In the genomic region with DNA sequence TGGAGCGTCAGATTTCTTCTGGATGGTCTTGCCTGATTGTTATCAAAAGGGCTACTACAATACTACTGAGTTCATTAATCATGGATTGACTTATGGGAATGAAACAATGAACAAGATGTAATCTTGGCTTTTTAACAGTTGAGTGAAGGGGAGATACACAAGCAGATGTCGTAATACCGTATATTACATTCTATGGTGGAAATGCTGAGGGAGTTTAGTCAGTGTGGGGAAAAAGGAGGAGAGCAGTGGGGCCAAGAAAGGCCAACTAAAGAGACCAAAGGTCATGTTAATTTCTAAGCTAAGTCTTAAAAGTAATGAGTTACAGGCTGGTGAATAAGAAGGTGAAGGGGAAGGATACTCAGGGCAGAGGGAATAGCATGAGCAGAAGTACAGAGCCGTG, we compare ENCODE assay signal across 18 cellular contexts. TPM values are rescaled to one million over a fixed set of nuclear protein-coding genes. Genes with fewer than 3 reads are reported as not detected.
DNase-seq lines count a peak whose midpoint lies in the region; ATAC-seq and TF ChIP-seq lines count a peak whose summit lies in the region.
"Had no signal": no experiment of that assay in that cellular context is flagged by ENCODE, and none has a peak within 500 bp of the region (broad histone marks: within the 10 kb centered on the region; RNA-seq: fewer than 3 reads in every experiment).

No MANE protein-coding gene starts in this region.

- no peak overlapping the region for H4K91ac ChIP-seq in IMR-90 (ENCODE audit: insufficient read depth, low read depth, low read length)

- H3K4ac ChIP-seq in IMR-90 (ENCODE audit: low read depth, low read length) = no peak overlapping the region

- no peaks in the 10 kb centered on the region for H3K9me3 ChIP-seq in IMR-90 (ENCODE audit: control insufficient read depth, insufficient read depth, low read length)
- H3K9me3 ChIP-seq in aorta (ENCODE audit: control insufficient read depth, low read length) = no peaks in the 10 kb centered on the region
- H3K9me3 ChIP-seq: BLaER1 had no signal

- H4K20me1 ChIP-seq in IMR-90 (ENCODE audit: insufficient read depth, low read length) = no peaks in the 10 kb centered on the region
- H4K20me1 ChIP-seq: BLaER1 had no signal

- no peak overlapping the region for H2AK5ac ChIP-seq in IMR-90 (ENCODE audit: low read depth, low read length)

- H3K27me3 ChIP-seq in IMR-90 (ENCODE audit: control insufficient read depth, insufficient read depth, low read length) (no peaks in the 10 kb centered on the region), aorta (ENCODE audit: control insufficient read depth in 1 of 2, insufficient read depth in 2 of 2, low read length in 1 of 2) (no peaks in the 10 kb centered on the region)
- H3K27me3 ChIP-seq: BLaER1 had no signal

- no peak overlapping the region for H3K4me3 Mint-ChIP-seq in activated naive CD4-positive, alpha-beta T cell treated with anti-CD3 and anti-CD28 coated beads, Interleukin-2, amount 50 U/mL, for 24 hours
- H3K4me3 Mint-ChIP-seq in activated naive CD4-positive, alpha-beta T cell treated with anti-CD3 and anti-CD28 coated beads for 36 hours = no peak overlapping the region
- H3K4me3 Mint-ChIP-seq in activated T-helper 1 cell treated with anti-CD3 and anti-CD28 coated beads, Interleukin-12 subunit alpha, Interleukin-12 subunit beta, Interleukin-2, Interleukin-4 antibody, amounts not matched to agents 30 ng/mL and 10 ng/mL and 1 ng/mL, durations not matched to agents 14 hours and 24 hours and 36 hours = no peak overlapping the region
- H3K4me3 Mint-ChIP-seq: CD14-positive monocyte; CD4-positive, alpha-beta memory T cell; GM23338; IgD-negative memory B cell had no signal

- H3K4me2 ChIP-seq in IMR-90 (ENCODE audit: low read depth, low read length) = no peak overlapping the region
- H3K4me2 ChIP-seq: BLaER1, GM23338 had no signal

- H3K4me3 ChIP-seq in IMR-90 (ENCODE audit: insufficient read depth, low read depth, low read length) (no peak overlapping the region), aorta (ENCODE audit: low read length in 2 of 2) (no peak overlapping the region)
- H3K4me3 ChIP-seq: BLaER1, GM23338 had no signal

- H3K9me3 Mint-ChIP-seq in activated naive CD4-positive, alpha-beta T cell treated with anti-CD3 and anti-CD28 coated beads, Interleukin-2, amount 50 U/mL, for 24 hours = no peaks in the 10 kb centered on the region
- H3K9me3 Mint-ChIP-seq in activated naive CD4-positive, alpha-beta T cell treated with anti-CD3 and anti-CD28 coated beads for 36 hours = no peaks in the 10 kb centered on the region
- H3K9me3 Mint-ChIP-seq in activated T-helper 1 cell treated with anti-CD3 and anti-CD28 coated beads, Interleukin-12 subunit alpha, Interleukin-12 subunit beta, Interleukin-2, Interleukin-4 antibody, amounts not matched to agents 30 ng/mL and 10 ng/mL and 1 ng/mL, durations not matched to agents 14 hours and 24 hours and 36 hours = no peaks in the 10 kb centered on the region
- H3K9me3 Mint-ChIP-seq: CD4-positive, alpha-beta memory T cell; GM23338; IgD-negative memory B cell had no signal

- WGBS in IMR-90 (ENCODE audit: extremely low coverage in 2 of 2, insufficient read length in 1 of 2), 2 experiments = 100% methylated on average over 3 of the region's 4 CpGs; no CpG with 5 or more reads in 1 of the 2 experiments
- whole genome bisulfite sequencing in aorta, 2 donors = 96 to 97% methylated on average over 4 of the region's 4 CpGs

- no peak for TF ChIP-seq CTCF in IMR-90 (conservative IDR thresholded peaks at IDR 0.05; ENCODE audit: low read depth, low read length)

- DNase-seq in activated naive CD4-positive, alpha-beta T cell treated with anti-CD3 and anti-CD28 coated beads for 36 hours = no peak
- DNase-seq in ACHN (peak; percentile 2), IMR-90 (no peak), kidney tubule cell (ENCODE audit: low spot score) (peak; percentile 39), aorta (no peak)
- no peak for DNase-seq in activated T-helper 1 cell treated with anti-CD3 and anti-CD28 coated beads, Interleukin-12 subunit alpha, Interleukin-12 subunit beta, Interleukin-2, Interleukin-4 antibody, amounts not matched to agents 30 ng/mL and 10 ng/mL and 1 ng/mL, durations not matched to agents 14 hours and 24 hours and 36 hours (ENCODE audit: low spot score)
- DNase-seq: AML-193; CD4-positive, alpha-beta memory T cell; DMS153; DMS79; GDM1; HCEC 1CT had no signal

- no peak for ATAC-seq in IMR-90 (ENCODE audit: low read depth)
- ATAC-seq in aorta (ENCODE audit: low FRiP score) = no peak
- ATAC-seq: GM23338 had no signal

- H3K4me1 ChIP-seq in IMR-90 (ENCODE audit: control insufficient read depth, insufficient read depth, low read length) = no peaks in the 10 kb centered on the region
- no peaks in the 10 kb centered on the region for H3K4me1 ChIP-seq in aorta (ENCODE audit: control insufficient read depth in 1 of 2, insufficient read depth in 2 of 2, low read length in 2 of 2)
- H3K4me1 ChIP-seq: BLaER1 had no signal

- no peak overlapping the region for H2BK15ac ChIP-seq in IMR-90 (ENCODE audit: low read depth, low read length)

- no peak overlapping the region for H4K8ac ChIP-seq in IMR-90 (ENCODE audit: low read depth in 2 of 2, low read length in 2 of 2)

- H2BK20ac ChIP-seq in IMR-90 (ENCODE audit: low read depth, low read length) = no peak overlapping the region

- H3K27me3 Mint-ChIP-seq in activated naive CD4-positive, alpha-beta T cell treated with anti-CD3 and anti-CD28 coated beads, Interleukin-2, amount 50 U/mL, for 24 hours = no peaks in the 10 kb centered on the region
- H3K27me3 Mint-ChIP-seq in activated naive CD4-positive, alpha-beta T cell treated with anti-CD3 and anti-CD28 coated beads for 36 hours (ENCODE audit: low read depth) = no peaks in the 10 kb centered on the region
- no peaks in the 10 kb centered on the region for H3K27me3 Mint-ChIP-seq in activated T-helper 1 cell treated with anti-CD3 and anti-CD28 coated beads, Interleukin-12 subunit alpha, Interleukin-12 subunit beta, Interleukin-2, Interleukin-4 antibody, amounts not matched to agents 30 ng/mL and 10 ng/mL and 1 ng/mL, durations not matched to agents 14 hours and 24 hours and 36 hours (ENCODE audit: insufficient read depth)
- H3K27me3 Mint-ChIP-seq: CD4-positive, alpha-beta memory T cell; IgD-negative memory B cell had no signal

- no peak overlapping the region for H3K18ac ChIP-seq in IMR-90 (ENCODE audit: low read depth, low read length)

- POLR2A ChIA-PET in IMR-90 (lab: Charles Lee; ENCODE audit: unreplicated experiment) = no interaction called here

- no peaks in the 10 kb centered on the region for H3K79me1 ChIP-seq in IMR-90 (ENCODE audit: low read depth in 1 of 2, low read length in 2 of 2)

- H3K36me3 ChIP-seq in IMR-90 (ENCODE audit: control insufficient read depth, insufficient read depth, low read length) (peaks cover 7% of the 10 kb centered on the region), aorta (ENCODE audit: control insufficient read depth in 1 of 2, insufficient read depth in 2 of 2, low read length in 1 of 2) (peaks cover 2 to 10% of the 10 kb centered on the region in 2 donors)

- H3K9ac ChIP-seq in IMR-90 (ENCODE audit: low read depth, low read length) = no peak overlapping the region
- H3K9ac ChIP-seq: BLaER1 had no signal

- CTCF ChIA-PET in activated naive CD4-positive, alpha-beta T cell treated with anti-CD3 and anti-CD28 coated beads for 36 hours (lab: Charles Lee) = no interaction called here
- CTCF ChIA-PET in IMR-90 (lab: Yijun Ruan, JAX) = no interaction called here

- H3K36me3 Mint-ChIP-seq in activated naive CD4-positive, alpha-beta T cell treated with anti-CD3 and anti-CD28 coated beads, Interleukin-2, amount 50 U/mL, for 24 hours = peaks cover 35% of the 10 kb centered on the region
- H3K36me3 Mint-ChIP-seq in activated naive CD4-positive, alpha-beta T cell treated with anti-CD3 and anti-CD28 coated beads for 36 hours (ENCODE audit: low read depth) = peaks cover 41% of the 10 kb centered on the region
- H3K36me3 Mint-ChIP-seq in activated T-helper 1 cell treated with anti-CD3 and anti-CD28 coated beads, Interleukin-12 subunit alpha, Interleukin-12 subunit beta, Interleukin-2, Interleukin-4 antibody, amounts not matched to agents 30 ng/mL and 10 ng/mL and 1 ng/mL, durations not matched to agents 14 hours and 24 hours and 36 hours (ENCODE audit: low read depth) = peaks cover 42% of the 10 kb centered on the region

- TF ChIP-seq RAD21 in IMR-90 (IDR thresholded peaks at IDR 0.05; ENCODE audit: low read length) = no peak

- in situ Hi-C loops in ACHN (cut with HindIII; ENCODE audit: low pct_ligation_motif_present, low pct_unique_long_range_greater_than_20kb, low sequenced_read_pairs) = no loop called here
- in situ Hi-C loops in IMR-90 (cut with MboI; ENCODE audit: low sequenced_read_pairs) = no loop called here

- H3K23ac ChIP-seq in IMR-90 (ENCODE audit: low read depth, low read length) = no peak overlapping the region

- H4K5ac ChIP-seq in IMR-90 (ENCODE audit: low read depth, low read length) = no peak overlapping the region

- H3K9me1 ChIP-seq in IMR-90 (ENCODE audit: insufficient read depth, low read length) = no peaks in the 10 kb centered on the region

- intact Hi-C loops in activated naive CD4-positive, alpha-beta T cell treated with anti-CD3 and anti-CD28 coated beads for 36 hours (cut with micrococcal nuclease) = no loop called here
- intact Hi-C loops in IMR-90 (cut with micrococcal nuclease) (no loop called here), aorta (cut with DNase I) (no loop called here)
- intact Hi-C loops in activated T-helper 1 cell treated with anti-CD3 and anti-CD28 coated beads, Interleukin-12 subunit alpha, Interleukin-12 subunit beta, Interleukin-2, Interleukin-4 antibody, amounts not matched to agents 30 ng/mL and 10 ng/mL and 1 ng/mL, durations not matched to agents 14 hours and 24 hours and 36 hours (cut with micrococcal nuclease) = no loop called here

- dilution Hi-C loops in IMR-90 (cut with HindIII; ENCODE audit: low sequenced_read_pairs, unreplicated experiment) = no loop called here

- H2BK5ac ChIP-seq in IMR-90 (ENCODE audit: low read depth, low read length, poor library complexity, severe bottlenecking) = no peak overlapping the region

- no peak overlapping the region for H2AK9ac ChIP-seq in IMR-90 (replicated peaks; ENCODE audit: low read depth, low read length, poor library complexity)

- H2BK120ac ChIP-seq in IMR-90 (ENCODE audit: low read depth, low read length) = no peak overlapping the region

- H3K27ac Mint-ChIP-seq in activated naive CD4-positive, alpha-beta T cell treated with anti-CD3 and anti-CD28 coated beads, Interleukin-2, amount 50 U/mL, for 24 hours = peak overlapping the region; percentile 38
- H3K27ac Mint-ChIP-seq in activated naive CD4-positive, alpha-beta T cell treated with anti-CD3 and anti-CD28 coated beads for 36 hours = no peak overlapping the region
- H3K27ac Mint-ChIP-seq in activated T-helper 1 cell treated with anti-CD3 and anti-CD28 coated beads, Interleukin-12 subunit alpha, Interleukin-12 subunit beta, Interleukin-2, Interleukin-4 antibody, amounts not matched to agents 30 ng/mL and 10 ng/mL and 1 ng/mL, durations not matched to agents 14 hours and 24 hours and 36 hours = no peak overlapping the region
- H3K27ac Mint-ChIP-seq: CD14-positive monocyte; CD4-positive, alpha-beta memory T cell; GM23338; IgD-negative memory B cell had no signal

- H2AFZ ChIP-seq in IMR-90 (replicated peaks; ENCODE audit: low read length, poor library complexity) = no peak overlapping the region
- H2AFZ ChIP-seq: GM23338 had no signal

- no TSS peak for BruUV-seq in IMR-90 (replicated peaks; lab: Mats Ljungman, UMichigan)

- H3K14ac ChIP-seq in IMR-90 (replicated peaks; ENCODE audit: low read depth, low read length) = no peak overlapping the region

- TF ChIP-seq POLR2A in IMR-90 (IDR thresholded peaks at IDR 0.05; ENCODE audit: low read depth, low read length) = no peak

- no peaks in the 10 kb centered on the region for H3K4me1 Mint-ChIP-seq in activated naive CD4-positive, alpha-beta T cell treated with anti-CD3 and anti-CD28 coated beads, Interleukin-2, amount 50 U/mL, for 24 hours
- H3K4me1 Mint-ChIP-seq in activated naive CD4-positive, alpha-beta T cell treated with anti-CD3 and anti-CD28 coated beads for 36 hours (ENCODE audit: low read depth) = no peaks in the 10 kb centered on the region
- no peaks in the 10 kb centered on the region for H3K4me1 Mint-ChIP-seq in activated T-helper 1 cell treated with anti-CD3 and anti-CD28 coated beads, Interleukin-12 subunit alpha, Interleukin-12 subunit beta, Interleukin-2, Interleukin-4 antibody, amounts not matched to agents 30 ng/mL and 10 ng/mL and 1 ng/mL, durations not matched to agents 14 hours and 24 hours and 36 hours (ENCODE audit: low read depth)
- H3K4me1 Mint-ChIP-seq: CD14-positive monocyte; CD4-positive, alpha-beta memory T cell; GM23338; IgD-negative memory B cell had no signal

- no peak overlapping the region for H3K27ac ChIP-seq in IMR-90 (ENCODE audit: insufficient read depth, low read length)
- no peak overlapping the region for H3K27ac ChIP-seq in aorta (ENCODE audit: low read depth in 1 of 2, low read length in 2 of 2)
- H3K27ac ChIP-seq: BLaER1, HL-60 had no signal

- H3K56ac ChIP-seq in IMR-90 (ENCODE audit: extremely low read depth, insufficient read depth, low read length) = no peak overlapping the region

RNA-seq across cellular contexts. Expression of a gene that starts 29.0 kb away (rescaled TPM):
- 100 to 1,000 TPM; 235 to 240 TPM for total RNA-seq in activated naive CD4-positive, alpha-beta T cell treated with anti-CD3 and anti-CD28 coated beads for 36 hours
- total RNA-seq in IMR-90 (2012; rRNA removed) (88.4 and 98.9 TPM in 2 replicates), aorta (1 to 10 TPM; 1.7 to 4.1 TPM)
- polyA plus RNA-seq in IMR-90 (2012; rRNA removed) (52.2 and 77.2 TPM in 2 replicates), aorta (1 to 10 TPM in 1 of 2 donors, under 1 TPM in 1; 0.56 to 2.6 TPM)
- polyA plus RNA-seq in IMR-90 (2012; cell fraction: cytosol; rRNA removed) = 30.9 and 42.1 TPM in 2 replicates
- polyA plus RNA-seq in IMR-90 (2012; cell fraction: nucleus; rRNA removed; ENCODE audit: low replicate concordance) = 15.8 and 49.8 TPM in 2 replicates
- total RNA-seq in activated T-helper 1 cell treated with anti-CD3 and anti-CD28 coated beads, Interleukin-12 subunit alpha, Interleukin-12 subunit beta, Interleukin-2, Interleukin-4 antibody, amounts not matched to agents 30 ng/mL and 10 ng/mL and 1 ng/mL, durations not matched to agents 14 hours and 24 hours and 36 hours = 85.7 and 91.8 TPM in 2 replicates

RNA-seq across cellular contexts. Expression of a gene that starts 32.0 kb away (rescaled TPM):
- 10 to 100 TPM; 39.5 to 39.7 TPM for total RNA-seq in activated naive CD4-positive, alpha-beta T cell treated with anti-CD3 and anti-CD28 coated beads for 36 hours
- total RNA-seq in IMR-90 (2012; rRNA removed) (18.3 and 21.4 TPM in 2 replicates), aorta (10 to 100 TPM in 1 of 2 donors, 1 to 10 TPM in 1; 9.6 to 14.7 TPM)
- polyA plus RNA-seq in IMR-90 (2012; rRNA removed) (7.9 and 9.2 TPM in 2 replicates), aorta (1 to 10 TPM; 3.8 to 4.9 TPM)
- polyA plus RNA-seq in IMR-90 (2012; cell fraction: cytosol; rRNA removed) = 1.7 and 2.2 TPM in 2 replicates
- polyA plus RNA-seq in IMR-90 (2012; cell fraction: nucleus; rRNA removed; ENCODE audit: low replicate concordance) = 4.6 and 12.0 TPM in 2 replicates
- total RNA-seq in activated T-helper 1 cell treated with anti-CD3 and anti-CD28 coated beads, Interleukin-12 subunit alpha, Interleukin-12 subunit beta, Interleukin-2, Interleukin-4 antibody, amounts not matched to agents 30 ng/mL and 10 ng/mL and 1 ng/mL, durations not matched to agents 14 hours and 24 hours and 36 hours = 35.2 and 41.1 TPM in 2 replicates

Comparison
In these comparisons a context has a peak if more than half of its experiments do, and no peak if none do; other contexts are left out.
1. DNase-seq: peak in ACHN (single experiment) and kidney tubule cell (single experiment); none in activated naive CD4-positive, alpha-beta T cell treated with anti-CD3 and anti-CD28 coated beads for 36 hours (single experiment), IMR-90 (single experiment), activated T-helper 1 cell treated with anti-CD3 and anti-CD28 coated beads, Interleukin-12 subunit alpha, Interleukin-12 subunit beta, Interleukin-2, Interleukin-4 antibody, amounts not matched to agents 30 ng/mL and 10 ng/mL and 1 ng/mL, durations not matched to agents 14 hours and 24 hours and 36 hours (single experiment) and aorta (0 of 2).
2. RNA of a gene that starts 29.0 kb away (total RNA-seq): 235 to 240 TPM in activated naive CD4-positive, alpha-beta T cell treated with anti-CD3 and anti-CD28 coated beads for 36 hours, 88.4 to 98.9 TPM in IMR-90 and 85.7 to 91.8 TPM in activated T-helper 1 cell treated with anti-CD3 and anti-CD28 coated beads, Interleukin-12 subunit alpha, Interleukin-12 subunit beta, Interleukin-2, Interleukin-4 antibody, amounts not matched to agents 30 ng/mL and 10 ng/mL and 1 ng/mL, durations not matched to agents 14 hours and 24 hours and 36 hours; 1.7 to 4.1 TPM in aorta; every median in the first group is over 10 times any median in the second.